In genomic region chr17:17703608-17703919, GRCh38 we compare ENCODE assay signal across 16 cellular contexts. TPM values are rescaled to one million over a fixed set of nuclear protein-coding genes. Genes with fewer than 3 reads are reported as not detected.
DNase-seq lines count a peak whose midpoint lies in the region; ATAC-seq and TF ChIP-seq lines count a peak whose summit lies in the region.
"Had no signal": no experiment of that assay in that cellular context is flagged by ENCODE, and none has a peak within 500 bp of the region (broad histone marks: within the 10 kb centered on the region; RNA-seq: fewer than 3 reads in every experiment).

No MANE protein-coding gene starts in this region.

- no peak for ATAC-seq in IMR-90 (ENCODE audit: low read depth)
- ATAC-seq in activated CD8-positive, alpha-beta memory T cell treated with anti-CD3 and anti-CD28 coated beads, Interleukin-2, amount 10 ng/mL, durations not matched to agents 7 days and 5 days: no peak

- TF ChIP-seq CTCF in A673 (conservative IDR thresholded peaks at IDR 0.05; ENCODE audit: low read depth, low read length) (no peak), IMR-90 (conservative IDR thresholded peaks at IDR 0.05; ENCODE audit: low read depth, low read length) (no peak), fibroblast of villous mesenchyme (IDR thresholded peaks at IDR 0.05; ENCODE audit: insufficient read depth, low read depth, low read length) (no peak), colonic mucosa (IDR thresholded peaks at IDR 0.05) (no peak)

- H4K91ac ChIP-seq in IMR-90 (ENCODE audit: insufficient read depth, low read depth, low read length): no peak overlapping the region
- H4K91ac ChIP-seq in neuronal stem cell (ENCODE audit: low read depth, low read length, poor library complexity): no peak overlapping the region

- H2AK5ac ChIP-seq in IMR-90 (ENCODE audit: low read depth, low read length): peak overlapping the region; percentile 28; the same call in 1 of the 2 replicates
- H2AK5ac ChIP-seq in neuronal stem cell (ENCODE audit: low read depth, low read length): peak overlapping the region; percentile 54

- peaks cover 5% of the 10 kb centered on the region for H3K4me1 Mint-ChIP-seq in activated CD8-positive, alpha-beta memory T cell treated with anti-CD3 and anti-CD28 coated beads, Interleukin-2, amount 10 ng/mL, durations not matched to agents 7 days and 5 days

- in situ Hi-C loops in IMR-90 (cut with MboI; ENCODE audit: low sequenced_read_pairs): no loop called here

- no TSS peak for BruUV-seq in A673 (replicated peaks; lab: Mats Ljungman, UMichigan)
- BruUV-seq in IMR-90 (replicated peaks; lab: Mats Ljungman, UMichigan): no TSS peak

- peaks cover 50 to 95% of the 10 kb centered on the region in 2 experiments for H3K79me1 ChIP-seq in IMR-90 (ENCODE audit: low read depth in 1 of 2, low read length in 2 of 2)
- H3K79me1 ChIP-seq in neuronal stem cell (ENCODE audit: low read depth, low read length): peaks cover 25% of the 10 kb centered on the region

- H3K9me1 ChIP-seq in IMR-90 (ENCODE audit: insufficient read depth, low read length): peaks cover 70% of the 10 kb centered on the region

- intact Hi-C loops in A673 (cut with micrococcal nuclease; ENCODE audit: unreplicated experiment) (no loop called here), IMR-90 (cut with micrococcal nuclease) (no loop called here), colonic mucosa (cut with DNase I) (no loop called here)

- POLR2A ChIA-PET in A673 (lab: Charles Lee; ENCODE audit: low non-redundant PET): no interaction called here
- POLR2A ChIA-PET in IMR-90 (lab: Charles Lee; ENCODE audit: unreplicated experiment): no interaction called here

- no peak overlapping the region; a peak in 1 of 4 replicates for H4K8ac ChIP-seq in IMR-90 (ENCODE audit: low read depth in 2 of 2, low read length in 2 of 2)
- H4K8ac ChIP-seq in neuronal stem cell (ENCODE audit: low read depth, low read length): no peak overlapping the region

- no peaks in the 10 kb centered on the region for H3K27me3 Mint-ChIP-seq in activated CD8-positive, alpha-beta memory T cell treated with anti-CD3 and anti-CD28 coated beads, Interleukin-2, amount 10 ng/mL, durations not matched to agents 7 days and 5 days
- H3K27me3 Mint-ChIP-seq: CD4-positive, CD25-positive, alpha-beta regulatory T cell had no signal

- H2BK5ac ChIP-seq in IMR-90 (ENCODE audit: low read depth, low read length, poor library complexity, severe bottlenecking) (no peak overlapping the region), neuronal stem cell (ENCODE audit: low read length) (peak overlapping the region; percentile 27)

- no peak overlapping the region for H2BK120ac ChIP-seq in IMR-90 (ENCODE audit: low read depth, low read length)
- H2BK120ac ChIP-seq in neuronal stem cell (ENCODE audit: low read depth, low read length): no peak overlapping the region

- H3K23ac ChIP-seq in IMR-90 (ENCODE audit: low read depth, low read length) (peak overlapping the region; percentile 31; the same call in 1 of the 2 replicates), neuronal stem cell (ENCODE audit: low read depth, low read length, poor library complexity) (peak overlapping the region; percentile 44)

- peaks cover 41% of the 10 kb centered on the region for H3K4me1 ChIP-seq in A673 (ENCODE audit: insufficient read depth, low read length, poor library complexity, severe bottlenecking)
- peaks cover 68% of the 10 kb centered on the region for H3K4me1 ChIP-seq in IMR-90 (ENCODE audit: control insufficient read depth, insufficient read depth, low read length)
- peaks cover 19 to 33% of the 10 kb centered on the region in 2 donors for H3K4me1 ChIP-seq in neuronal stem cell (ENCODE audit: control insufficient read depth in 2 of 2, insufficient read depth in 1 of 2, low read depth in 1 of 2, low read length in 2 of 2)
- peaks cover 12% of the 10 kb centered on the region for H3K4me1 ChIP-seq in colonic mucosa

- peaks cover 2% of the 10 kb centered on the region for H3K36me3 Mint-ChIP-seq in activated CD8-positive, alpha-beta memory T cell treated with anti-CD3 and anti-CD28 coated beads, Interleukin-2, amount 10 ng/mL, durations not matched to agents 7 days and 5 days
- H3K36me3 Mint-ChIP-seq: CD4-positive, CD25-positive, alpha-beta regulatory T cell had no signal

- H2AFZ ChIP-seq in IMR-90 (replicated peaks; ENCODE audit: low read length, poor library complexity) (no peak overlapping the region), neuronal stem cell (ENCODE audit: low read length) (no peak overlapping the region)

- H3K56ac ChIP-seq in IMR-90 (ENCODE audit: extremely low read depth, insufficient read depth, low read length): no peak overlapping the region

- H3K9ac ChIP-seq in IMR-90 (ENCODE audit: low read depth, low read length) (no peak overlapping the region), neuronal stem cell (ENCODE audit: low read depth, low read length, poor library complexity) (no peak overlapping the region), colonic mucosa (ENCODE audit: low read depth in 2 of 2, low read length in 2 of 2) (no peak overlapping the region)

- peaks cover 97% of the 10 kb centered on the region for H4K20me1 ChIP-seq in IMR-90 (ENCODE audit: insufficient read depth, low read length)

- H3K9me3 Mint-ChIP-seq in activated CD8-positive, alpha-beta memory T cell treated with anti-CD3 and anti-CD28 coated beads, Interleukin-2, amount 10 ng/mL, durations not matched to agents 7 days and 5 days (ENCODE audit: low read depth): no peaks in the 10 kb centered on the region

- H3K18ac ChIP-seq in IMR-90 (ENCODE audit: low read depth, low read length) (no peak overlapping the region), neuronal stem cell (ENCODE audit: low read length) (no peak overlapping the region)

- no peak overlapping the region for H3K27ac Mint-ChIP-seq in activated CD8-positive, alpha-beta memory T cell treated with anti-CD3 and anti-CD28 coated beads, Interleukin-2, amount 10 ng/mL, durations not matched to agents 7 days and 5 days

- WGBS in IMR-90 (ENCODE audit: extremely low coverage in 2 of 2, insufficient read length in 1 of 2), 2 experiments: 50% methylated on average over 2 of the region's 5 CpGs; no CpG with 5 or more reads in 1 of the 2 experiments
- WGBS in neuronal stem cell (ENCODE audit: extremely low coverage in 2 of 2, insufficient read length in 2 of 2, insufficient replicate concordance in 1 of 2), 2 donors: no CpG with 5 or more reads among the region's 5 CpGs

- DNase-seq in A673 (ENCODE audit: low spot score) (no peak), IMR-90 (no peak), fibroblast of villous mesenchyme (ENCODE audit: low read depth) (peak; percentile 49), neuronal stem cell (ENCODE audit: low spot score) (no peak), NCI-H1436 (lab: John Stamatoyannopoulos, UW) (no peak), kidney tubule cell (ENCODE audit: low spot score) (no peak), colonic mucosa (no peak)
- no peak for DNase-seq in activated CD8-positive, alpha-beta memory T cell treated with anti-CD3 and anti-CD28 coated beads, Interleukin-2, amount 10 ng/mL, durations not matched to agents 7 days and 5 days
- DNase-seq: AML-193; CD4-positive, CD25-positive, alpha-beta regulatory T cell; EL; MV-4-11; NCI-H1417 treated with DMSO at 0.1 percent for 48 hours; NCI-H2081; NCI-H748 treated with DMSO at 0.1 percent for 48 hours had no signal

- dilution Hi-C loops in IMR-90 (cut with HindIII; ENCODE audit: low sequenced_read_pairs, unreplicated experiment): no loop called here

- H2BK12ac ChIP-seq in neuronal stem cell (ENCODE audit: low read length): no peak overlapping the region

- no peak overlapping the region for H3K4me3 Mint-ChIP-seq in activated CD8-positive, alpha-beta memory T cell treated with anti-CD3 and anti-CD28 coated beads, Interleukin-2, amount 10 ng/mL, durations not matched to agents 7 days and 5 days
- H3K4me3 Mint-ChIP-seq: CD4-positive, CD25-positive, alpha-beta regulatory T cell had no signal

- TF ChIP-seq RAD21 in IMR-90 (IDR thresholded peaks at IDR 0.05; ENCODE audit: low read length): no peak

- no peak overlapping the region for H2AK9ac ChIP-seq in IMR-90 (replicated peaks; ENCODE audit: low read depth, low read length, poor library complexity)

- H2BK15ac ChIP-seq in IMR-90 (ENCODE audit: low read depth, low read length) (no peak overlapping the region), neuronal stem cell (ENCODE audit: low read length) (no peak overlapping the region)

- no peak overlapping the region; the same call in 1 of the 2 replicates for H4K5ac ChIP-seq in IMR-90 (ENCODE audit: low read depth, low read length)

- CTCF ChIA-PET in A673 (lab: Charles Lee) (no interaction called here), IMR-90 (lab: Yijun Ruan, JAX) (no interaction called here)
- CTCF ChIA-PET in activated CD8-positive, alpha-beta memory T cell treated with anti-CD3 and anti-CD28 coated beads, Interleukin-2, amount 10 ng/mL, durations not matched to agents 7 days and 5 days (lab: Charles Lee): no interaction called here

- no peaks in the 10 kb centered on the region for H3K27me3 ChIP-seq in A673 (replicated peaks; ENCODE audit: insufficient read depth, low read depth, low read length, poor library complexity)
- no peaks in the 10 kb centered on the region for H3K27me3 ChIP-seq in IMR-90 (ENCODE audit: control insufficient read depth, insufficient read depth, low read length)
- H3K27me3 ChIP-seq in neuronal stem cell (ENCODE audit: control insufficient read depth in 3 of 3, insufficient read depth in 3 of 3, low read depth in 1 of 3, low read length in 3 of 3): peaks cover 0 to 24% (median 0%) of the 10 kb centered on the region in 3 experiments
- H3K27me3 ChIP-seq in colonic mucosa: no peaks in the 10 kb centered on the region
- H3K27me3 ChIP-seq: SJSA1 had no signal

- no peak overlapping the region for H2BK20ac ChIP-seq in IMR-90 (ENCODE audit: low read depth, low read length)

- no peaks in the 10 kb centered on the region for H3K36me3 ChIP-seq in A673 (ENCODE audit: insufficient read depth, low read length, poor library complexity, severe bottlenecking)
- peaks cover 2% of the 10 kb centered on the region; the same call in 1 of the 2 replicates for H3K36me3 ChIP-seq in IMR-90 (ENCODE audit: control insufficient read depth, insufficient read depth, low read length)
- H3K36me3 ChIP-seq in neuronal stem cell (replicated peaks in 1 of 2; ENCODE audit: control insufficient read depth in 2 of 2, insufficient read depth in 2 of 2, low read length in 2 of 2): peaks cover 2 to 30% of the 10 kb centered on the region in 2 donors
- H3K36me3 ChIP-seq in colonic mucosa: no peaks in the 10 kb centered on the region

- H3K4me2 ChIP-seq in IMR-90 (ENCODE audit: low read depth, low read length): no peak overlapping the region
- no peak overlapping the region for H3K4me2 ChIP-seq in neuronal stem cell (ENCODE audit: insufficient read depth, low read length, poor library complexity, severe bottlenecking)

- H3K9me3 ChIP-seq in A673 (ENCODE audit: low read depth, low read length, poor library complexity, severe bottlenecking) (no peaks in the 10 kb centered on the region), IMR-90 (ENCODE audit: control insufficient read depth, insufficient read depth, low read length) (no peaks in the 10 kb centered on the region), neuronal stem cell (replicated peaks in 1 of 2; ENCODE audit: control insufficient read depth in 2 of 2, insufficient read depth in 1 of 2, low read depth in 1 of 2, low read length in 2 of 2) (peaks cover 0 to 6% of the 10 kb centered on the region in 2 donors), colonic mucosa (no peaks in the 10 kb centered on the region)
- H3K9me3 ChIP-seq: SJSA1 had no signal

- no peak overlapping the region for H3K4ac ChIP-seq in IMR-90 (ENCODE audit: low read depth, low read length)
- no peak overlapping the region for H3K4ac ChIP-seq in neuronal stem cell (ENCODE audit: low read length)

- H3K14ac ChIP-seq in IMR-90 (replicated peaks; ENCODE audit: low read depth, low read length) (0 out of 2 replicates have a peak overlapping the region, but pooled peaks have one; percentile 3), neuronal stem cell (ENCODE audit: low read length) (no peak overlapping the region)

- H3K4me3 ChIP-seq in A673 (ENCODE audit: low read depth, low read length, poor library complexity, severe bottlenecking): no peak overlapping the region
- no peak overlapping the region for H3K4me3 ChIP-seq in IMR-90 (ENCODE audit: insufficient read depth, low read depth, low read length)
- H3K4me3 ChIP-seq in fibroblast of villous mesenchyme (ENCODE audit: low read depth, low read length): no peak overlapping the region
- H3K4me3 ChIP-seq in neuronal stem cell (ENCODE audit: low read length in 2 of 2): no peak overlapping the region
- H3K4me3 ChIP-seq in colonic mucosa: no peak overlapping the region
- H3K4me3 ChIP-seq: SJSA1 had no signal

- H3K27ac ChIP-seq in A673 (ENCODE audit: low read depth, low read length, poor library complexity, severe bottlenecking): peak overlapping the region; percentile 5
- no peak overlapping the region for H3K27ac ChIP-seq in IMR-90 (ENCODE audit: insufficient read depth, low read length)
- H3K27ac ChIP-seq in neuronal stem cell (replicated peaks; ENCODE audit: low read length): no peak overlapping the region
- H3K27ac ChIP-seq in colonic mucosa: no peak overlapping the region
- H3K27ac ChIP-seq: SJSA1 had no signal

- no peak for TF ChIP-seq POLR2A in IMR-90 (IDR thresholded peaks at IDR 0.05; ENCODE audit: low read depth, low read length)

RNA-seq across cellular contexts. Expression of gene RAI1, which starts 22.3 kb away (rescaled TPM):
- 46.8 and 58.9 TPM in 2 replicates for total RNA-seq in A673 (2021)
- 1.8 and 1.9 TPM in 2 replicates for total RNA-seq in IMR-90 (2012; rRNA removed)
- polyA plus RNA-seq in IMR-90 (2012; rRNA removed): 10.5 and 14.0 TPM in 2 replicates
- polyA plus RNA-seq in IMR-90 (2012; cell fraction: cytosol; rRNA removed): 5.5 and 10.5 TPM in 2 replicates
- polyA plus RNA-seq in IMR-90 (2012; cell fraction: nucleus; rRNA removed; ENCODE audit: low replicate concordance): 18.8 and 32.7 TPM in 2 replicates
- total RNA-seq in fibroblast of villous mesenchyme: 16.0 and 24.2 TPM in 2 replicates
- 15.1 TPM for polyA plus RNA-seq in neuronal stem cell (2013, experiment 1 of 2)
- 16.0 TPM for polyA plus RNA-seq in neuronal stem cell (2013, experiment 2 of 2)
- total RNA-seq in activated CD8-positive, alpha-beta memory T cell treated with anti-CD3 and anti-CD28 coated beads, Interleukin-2, amount 10 ng/mL, durations not matched to agents 7 days and 5 days: 10 to 100 TPM; 17.4 to 24.4 TPM
- total RNA-seq in colonic mucosa: 10 to 100 TPM; 21.8 to 24.5 TPM
